13 cellular contexts compared by ENCODE assay signal in the genomic region with DNA sequence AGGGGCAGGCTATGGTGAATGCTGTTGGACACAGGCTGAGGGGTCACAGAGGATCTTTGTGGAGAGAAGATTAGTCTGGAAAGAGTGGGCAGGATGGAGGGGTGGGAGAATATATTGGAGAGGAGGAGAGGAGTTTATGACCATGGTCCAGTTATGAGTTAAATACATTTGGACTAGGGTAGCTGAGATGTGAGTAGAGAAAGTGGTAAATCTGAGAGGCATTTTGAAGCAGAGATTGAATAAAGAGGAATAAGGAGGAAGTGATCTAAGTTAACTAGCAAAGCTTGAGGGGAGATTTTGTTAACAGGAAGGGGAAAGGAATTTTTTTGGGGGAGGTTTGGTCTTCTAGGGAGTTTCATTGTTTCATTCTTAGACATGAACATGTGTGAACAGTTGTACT.
"Had no signal": no experiment of that assay in that cellular context is flagged by ENCODE, and none has a peak within 500 bp of the region (broad histone marks: within the 10 kb centered on the region; RNA-seq: fewer than 3 reads in every experiment).

No MANE protein-coding gene starts in this region.

- H3K27me3 ChIP-seq: adrenal gland, gastrocnemius medialis, hepatocyte, pancreas, thyroid gland, vagina had no signal

- H3K9me3 ChIP-seq: adrenal gland, gastrocnemius medialis, pancreas, thyroid gland, vagina had no signal

- H3K79me2 ChIP-seq: hepatocyte had no signal

- H3K4me3 ChIP-seq: pancreas, thyroid gland had no signal

- H3K27ac ChIP-seq: hepatocyte, thyroid gland, vagina had no signal

- H3K36me3 ChIP-seq: adrenal gland, gastrocnemius medialis, pancreas, thyroid gland, vagina had no signal

- DNase-seq: activated CD4-positive, alpha-beta T cell treated with anti-CD3 and anti-CD28 coated beads, Interleukin-2, amount 50 U/mL, for 1 hour; activated CD4-positive, CD25-positive, alpha-beta regulatory T cell; activated naive CD4-positive, alpha-beta T cell treated with anti-CD3 and anti-CD28 coated beads, Interleukin-2, amount 50 U/mL, for 16 hours; adrenal gland; central memory CD4-positive, alpha-beta T cell; effector CD4-positive, alpha-beta T cell; gastrocnemius medialis; kidney; left ventricle myocardium superior; pancreas; thyroid gland had no signal

- H3K4me1 ChIP-seq: adrenal gland, gastrocnemius medialis, pancreas had no signal

- ATAC-seq: gastrocnemius medialis had no signal
